In the genomic region with DNA sequence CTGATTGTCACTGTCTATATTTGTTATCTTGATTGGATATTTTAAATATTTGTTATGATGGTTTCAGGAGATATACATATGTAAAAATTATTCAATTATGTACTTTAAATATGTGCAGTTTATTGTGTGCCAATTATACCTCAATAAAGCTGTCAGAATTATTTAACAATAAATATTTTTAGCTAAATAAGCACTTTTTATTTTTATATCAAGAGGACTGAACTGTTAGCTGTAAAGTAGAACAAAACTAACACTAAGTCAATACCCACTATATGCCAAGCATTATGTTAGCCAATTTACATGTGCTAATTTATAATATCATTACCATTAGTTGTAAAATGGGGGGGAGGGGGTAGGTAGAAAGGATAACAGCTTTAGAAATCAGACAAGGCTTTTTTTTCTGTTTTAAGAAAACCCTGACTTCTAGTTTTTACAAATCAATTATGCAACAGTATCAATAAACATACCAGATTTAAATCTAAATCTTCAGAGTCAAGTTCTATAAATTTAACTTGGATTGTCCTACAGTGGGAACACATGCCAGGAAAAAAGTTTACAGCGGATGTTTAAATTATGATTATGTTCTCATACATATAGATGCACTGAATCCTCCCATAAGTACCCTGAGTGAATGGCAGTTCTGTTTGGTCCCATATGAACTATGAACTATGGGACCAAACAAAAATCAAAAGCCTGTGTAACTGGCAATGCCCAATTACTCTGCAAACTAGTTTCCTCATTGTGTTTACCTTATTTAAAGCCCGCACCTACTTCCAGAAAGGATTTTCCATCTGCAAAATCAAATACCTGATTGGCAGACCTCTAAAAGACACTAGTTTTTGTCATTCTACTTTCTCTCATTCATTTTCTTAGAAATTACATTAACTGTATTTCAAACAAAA, we compare ENCODE assay signal across 1 cellular context.
TF ChIP-seq lines count a peak whose summit lies in the region.

No MANE protein-coding gene starts in this region.

TF ChIP-seq in HepG2, 621 proteins besides CTCF, POLR2A, EP300 and RAD21 (continued from another document and continues in another):
- TF ChIP-seq ZNF292 (CRISPR knock-in tag; IDR thresholded peaks at IDR 0.05; ENCODE audit: borderline replicate concordance, low read depth) (0 out of 2 replicates have a peak, but pooled peaks have one; percentile 34), THAP11 (CRISPR knock-in tag; IDR thresholded peaks at IDR 0.05) (peak; percentile 82), NFIC (IDR thresholded peaks at IDR 0.05; ENCODE audit: low read length) (peak; percentile 90), REPIN1 (CRISPR knock-in tag; IDR thresholded peaks at IDR 0.05; ENCODE audit: borderline replicate concordance, low read depth) (peak; percentile 73; the same call in 1 of the 2 replicates), SNAPC4 (CRISPR knock-in tag; IDR thresholded peaks at IDR 0.05) (no peak), CEBPG (CRISPR knock-in tag; IDR thresholded peaks at IDR 0.05) (peak; percentile 86), KDM4B (CRISPR knock-in tag; IDR thresholded peaks at IDR 0.05) (0 out of 2 replicates have a peak, but pooled peaks have one; percentile 47), ZNF879 (CRISPR knock-in tag; IDR thresholded peaks at IDR 0.05) (no peak), KMT2A (CRISPR knock-in tag; IDR thresholded peaks at IDR 0.05) (peak; percentile 64; the same call in 1 of the 2 replicates), ZBTB44 (CRISPR knock-in tag; IDR thresholded peaks at IDR 0.05) (no peak; the same call in 1 of the 2 replicates), ZNF124 (CRISPR knock-in tag; IDR thresholded peaks at IDR 0.05) (peak; percentile 88), TEF (CRISPR knock-in tag; IDR thresholded peaks at IDR 0.05) (peak; percentile 78), ZFP36L1 (CRISPR knock-in tag; IDR thresholded peaks at IDR 0.05) (0 out of 2 replicates have a peak, but pooled peaks have one; percentile 16), ETV5 (CRISPR knock-in tag; IDR thresholded peaks at IDR 0.05; ENCODE audit: borderline replicate concordance) (peak; percentile 92; the same call in 1 of the 2 replicates), HOXA3 (CRISPR knock-in tag; IDR thresholded peaks at IDR 0.05) (peak; percentile 71; the same call in 1 of the 2 replicates), PAXIP1 (CRISPR knock-in tag; conservative IDR thresholded peaks at IDR 0.05) (peak; percentile 97), SOX5 (CRISPR knock-in tag; IDR thresholded peaks at IDR 0.05; ENCODE audit: borderline replicate concordance) (peak; percentile 90), POLR2G (IDR thresholded peaks at IDR 0.05; ENCODE audit: low read depth, low read length) (peak; percentile 57; the same call in 1 of the 2 replicates), ZFAT (CRISPR knock-in tag; conservative IDR thresholded peaks at IDR 0.05) (0 out of 2 replicates have a peak, but pooled peaks have one; percentile 18), MIER3 (CRISPR knock-in tag; IDR thresholded peaks at IDR 0.05; ENCODE audit: borderline replicate concordance) (peak; percentile 95; the same call in 1 of the 2 replicates)
- TF ChIP-seq, protein P1, sequence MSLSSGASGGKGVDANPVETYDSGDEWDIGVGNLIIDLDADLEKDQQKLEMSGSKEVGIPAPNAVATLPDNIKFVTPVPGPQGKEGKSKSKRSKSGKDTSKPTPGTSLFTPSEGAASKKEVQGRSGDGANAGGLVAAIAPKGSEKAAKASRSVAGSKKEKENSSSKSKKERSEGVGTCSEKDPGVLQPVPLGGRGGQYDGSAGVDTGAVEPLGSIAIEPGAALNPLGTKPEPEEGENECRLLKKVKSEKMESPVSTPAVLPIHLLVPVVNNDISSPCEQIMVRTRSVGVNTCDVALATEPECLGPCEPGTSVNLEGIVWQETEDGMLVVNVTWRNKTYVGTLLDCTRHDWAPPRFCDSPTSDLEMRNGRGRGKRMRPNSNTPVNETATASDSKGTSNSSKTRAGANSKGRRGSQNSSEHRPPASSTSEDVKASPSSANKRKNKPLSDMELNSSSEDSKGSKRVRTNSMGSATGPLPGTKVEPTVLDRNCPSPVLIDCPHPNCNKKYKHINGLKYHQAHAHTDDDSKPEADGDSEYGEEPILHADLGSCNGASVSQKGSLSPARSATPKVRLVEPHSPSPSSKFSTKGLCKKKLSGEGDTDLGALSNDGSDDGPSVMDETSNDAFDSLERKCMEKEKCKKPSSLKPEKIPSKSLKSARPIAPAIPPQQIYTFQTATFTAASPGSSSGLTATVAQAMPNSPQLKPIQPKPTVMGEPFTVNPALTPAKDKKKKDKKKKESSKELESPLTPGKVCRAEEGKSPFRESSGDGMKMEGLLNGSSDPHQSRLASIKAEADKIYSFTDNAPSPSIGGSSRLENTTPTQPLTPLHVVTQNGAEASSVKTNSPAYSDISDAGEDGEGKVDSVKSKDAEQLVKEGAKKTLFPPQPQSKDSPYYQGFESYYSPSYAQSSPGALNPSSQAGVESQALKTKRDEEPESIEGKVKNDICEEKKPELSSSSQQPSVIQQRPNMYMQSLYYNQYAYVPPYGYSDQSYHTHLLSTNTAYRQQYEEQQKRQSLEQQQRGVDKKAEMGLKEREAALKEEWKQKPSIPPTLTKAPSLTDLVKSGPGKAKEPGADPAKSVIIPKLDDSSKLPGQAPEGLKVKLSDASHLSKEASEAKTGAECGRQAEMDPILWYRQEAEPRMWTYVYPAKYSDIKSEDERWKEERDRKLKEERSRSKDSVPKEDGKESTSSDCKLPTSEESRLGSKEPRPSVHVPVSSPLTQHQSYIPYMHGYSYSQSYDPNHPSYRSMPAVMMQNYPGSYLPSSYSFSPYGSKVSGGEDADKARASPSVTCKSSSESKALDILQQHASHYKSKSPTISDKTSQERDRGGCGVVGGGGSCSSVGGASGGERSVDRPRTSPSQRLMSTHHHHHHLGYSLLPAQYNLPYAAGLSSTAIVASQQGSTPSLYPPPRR (CRISPR knock-in tag; IDR thresholded peaks at IDR 0.05; ENCODE audit: borderline replicate concordance) = peak; percentile 85; the same call in 1 of the 2 replicates
- TF ChIP-seq, protein P2, sequence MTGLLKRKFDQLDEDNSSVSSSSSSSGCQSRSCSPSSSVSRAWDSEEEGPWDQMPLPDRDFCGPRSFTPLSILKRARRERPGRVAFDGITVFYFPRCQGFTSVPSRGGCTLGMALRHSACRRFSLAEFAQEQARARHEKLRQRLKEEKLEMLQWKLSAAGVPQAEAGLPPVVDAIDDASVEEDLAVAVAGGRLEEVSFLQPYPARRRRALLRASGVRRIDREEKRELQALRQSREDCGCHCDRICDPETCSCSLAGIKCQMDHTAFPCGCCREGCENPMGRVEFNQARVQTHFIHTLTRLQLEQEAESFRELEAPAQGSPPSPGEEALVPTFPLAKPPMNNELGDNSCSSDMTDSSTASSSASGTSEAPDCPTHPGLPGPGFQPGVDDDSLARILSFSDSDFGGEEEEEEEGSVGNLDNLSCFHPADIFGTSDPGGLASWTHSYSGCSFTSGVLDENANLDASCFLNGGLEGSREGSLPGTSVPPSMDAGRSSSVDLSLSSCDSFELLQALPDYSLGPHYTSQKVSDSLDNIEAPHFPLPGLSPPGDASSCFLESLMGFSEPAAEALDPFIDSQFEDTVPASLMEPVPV (CRISPR knock-in tag; IDR thresholded peaks at IDR 0.05) = 0 out of 2 replicates have a peak, but pooled peaks have one; percentile 74
- TF ChIP-seq, protein P3, sequence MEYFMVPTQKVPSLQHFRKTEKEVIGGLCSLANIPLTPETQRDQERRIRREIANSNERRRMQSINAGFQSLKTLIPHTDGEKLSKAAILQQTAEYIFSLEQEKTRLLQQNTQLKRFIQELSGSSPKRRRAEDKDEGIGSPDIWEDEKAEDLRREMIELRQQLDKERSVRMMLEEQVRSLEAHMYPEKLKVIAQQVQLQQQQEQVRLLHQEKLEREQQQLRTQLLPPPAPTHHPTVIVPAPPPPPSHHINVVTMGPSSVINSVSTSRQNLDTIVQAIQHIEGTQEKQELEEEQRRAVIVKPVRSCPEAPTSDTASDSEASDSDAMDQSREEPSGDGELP (IDR thresholded peaks at IDR 0.05; ENCODE audit: borderline replicate concordance, low read depth) = peak; percentile 27; the same call in 1 of the 2 replicates
- TF ChIP-seq, protein P4, sequence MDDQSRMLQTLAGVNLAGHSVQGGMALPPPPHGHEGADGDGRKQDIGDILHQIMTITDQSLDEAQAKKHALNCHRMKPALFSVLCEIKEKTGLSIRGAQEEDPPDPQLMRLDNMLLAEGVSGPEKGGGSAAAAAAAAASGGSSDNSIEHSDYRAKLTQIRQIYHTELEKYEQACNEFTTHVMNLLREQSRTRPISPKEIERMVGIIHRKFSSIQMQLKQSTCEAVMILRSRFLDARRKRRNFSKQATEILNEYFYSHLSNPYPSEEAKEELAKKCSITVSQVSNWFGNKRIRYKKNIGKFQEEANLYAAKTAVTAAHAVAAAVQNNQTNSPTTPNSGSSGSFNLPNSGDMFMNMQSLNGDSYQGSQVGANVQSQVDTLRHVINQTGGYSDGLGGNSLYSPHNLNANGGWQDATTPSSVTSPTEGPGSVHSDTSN (CRISPR knock-in tag; IDR thresholded peaks at IDR 0.05; ENCODE audit: borderline replicate concordance) = 0 out of 2 replicates have a peak, but pooled peaks have one; percentile 18
- TF ChIP-seq, protein P5, sequence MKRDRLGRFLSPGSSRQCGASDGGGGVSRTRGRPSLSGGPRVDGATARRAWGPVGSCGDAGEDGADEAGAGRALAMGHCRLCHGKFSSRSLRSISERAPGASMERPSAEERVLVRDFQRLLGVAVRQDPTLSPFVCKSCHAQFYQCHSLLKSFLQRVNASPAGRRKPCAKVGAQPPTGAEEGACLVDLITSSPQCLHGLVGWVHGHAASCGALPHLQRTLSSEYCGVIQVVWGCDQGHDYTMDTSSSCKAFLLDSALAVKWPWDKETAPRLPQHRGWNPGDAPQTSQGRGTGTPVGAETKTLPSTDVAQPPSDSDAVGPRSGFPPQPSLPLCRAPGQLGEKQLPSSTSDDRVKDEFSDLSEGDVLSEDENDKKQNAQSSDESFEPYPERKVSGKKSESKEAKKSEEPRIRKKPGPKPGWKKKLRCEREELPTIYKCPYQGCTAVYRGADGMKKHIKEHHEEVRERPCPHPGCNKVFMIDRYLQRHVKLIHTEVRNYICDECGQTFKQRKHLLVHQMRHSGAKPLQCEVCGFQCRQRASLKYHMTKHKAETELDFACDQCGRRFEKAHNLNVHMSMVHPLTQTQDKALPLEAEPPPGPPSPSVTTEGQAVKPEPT (CRISPR knock-in tag; IDR thresholded peaks at IDR 0.05; ENCODE audit: low read depth) = no peak
